In genomic region chr17:48051706-48052486, GRCh38 we compare ENCODE assay signal across 8 cellular contexts. TPM values are rescaled to one million over a fixed set of nuclear protein-coding genes. Genes with fewer than 3 reads are reported as not detected.
DNase-seq lines count a peak whose midpoint lies in the region; ATAC-seq lines count a peak whose summit lies in the region.

No MANE protein-coding gene starts in this region.

- peaks cover 70% of the 10 kb centered on the region for H3K4me1 Mint-ChIP-seq in activated CD4-positive, alpha-beta T cell treated with anti-CD3 and anti-CD28 coated beads, Interleukin-2, amount 10 ng/mL, durations not matched to agents 7 days and 5 days
- H3K4me1 Mint-ChIP-seq in activated T-helper 17 cell treated with anti-CD3 and anti-CD28 coated beads, Interleukin-2, amount 50 U/mL, for 72 hours = peaks cover 46% of the 10 kb centered on the region

- H3K4me3 Mint-ChIP-seq in activated CD4-positive, alpha-beta T cell treated with anti-CD3 and anti-CD28 coated beads, Interleukin-2, amount 10 ng/mL, durations not matched to agents 7 days and 5 days = no peak overlapping the region
- peak overlapping the region; percentile 85 for H3K4me3 Mint-ChIP-seq in activated T-helper 17 cell treated with anti-CD3 and anti-CD28 coated beads, Interleukin-2, amount 50 U/mL, for 72 hours

- CTCF ChIA-PET in activated CD4-positive, alpha-beta T cell treated with anti-CD3 and anti-CD28 coated beads, Interleukin-2, amount 10 ng/mL, durations not matched to agents 7 days and 5 days (lab: Charles Lee) = interaction anchor here (0.7 to 1.6 kb wide), 3 partner anchors 8 to 26 kb away, joined by 3 to 5 read pairs (median 3); no protein-coding TSS in a partner anchor

- DNase-seq in activated CD4-positive, alpha-beta T cell treated with anti-CD3 and anti-CD28 coated beads, Interleukin-2, amount 10 ng/mL, durations not matched to agents 7 days and 5 days = no peak
- DNase-seq in activated CD4-positive, alpha-beta T cell treated with anti-CD3 and anti-CD28 coated beads for 48 hours = no peak
- DNase-seq in Right ventricle myocardium inferior (ENCODE audit: missing footprints) (peak; percentile 79), sciatic nerve (ENCODE audit: low spot score) (peak; percentile 75), NCI-H128 (lab: John Stamatoyannopoulos, UW; ENCODE audit: unreplicated experiment) (no peak), midbrain (lab: John Stamatoyannopoulos, UW) (no peak)
- DNase-seq in stimulated activated CD4-positive, alpha-beta T cell treated with anti-CD3 and anti-CD28 coated beads, Interleukin-12 subunit alpha, Interleukin-12 subunit beta, amount 100 ng/mL, for 4 hours = no peak

- ATAC-seq in activated T-helper 17 cell treated with anti-CD3 and anti-CD28 coated beads, Interleukin-2, amount 50 U/mL, for 72 hours (replicated peaks) = no peak
- peak; percentile 35 for ATAC-seq in Right ventricle myocardium inferior
- ATAC-seq in sciatic nerve = peak; percentile 38

- no peaks in the 10 kb centered on the region for H3K27me3 Mint-ChIP-seq in activated CD4-positive, alpha-beta T cell treated with anti-CD3 and anti-CD28 coated beads, Interleukin-2, amount 10 ng/mL, durations not matched to agents 7 days and 5 days
- H3K27me3 Mint-ChIP-seq in activated T-helper 17 cell treated with anti-CD3 and anti-CD28 coated beads, Interleukin-2, amount 50 U/mL, for 72 hours = no peaks in the 10 kb centered on the region

- peaks cover 49% of the 10 kb centered on the region for H3K36me3 Mint-ChIP-seq in activated CD4-positive, alpha-beta T cell treated with anti-CD3 and anti-CD28 coated beads, Interleukin-2, amount 10 ng/mL, durations not matched to agents 7 days and 5 days (ENCODE audit: low read depth)
- peaks cover 88% of the 10 kb centered on the region for H3K36me3 Mint-ChIP-seq in activated T-helper 17 cell treated with anti-CD3 and anti-CD28 coated beads, Interleukin-2, amount 50 U/mL, for 72 hours (ENCODE audit: low read depth)

- no peaks in the 10 kb centered on the region for H3K9me3 Mint-ChIP-seq in activated CD4-positive, alpha-beta T cell treated with anti-CD3 and anti-CD28 coated beads, Interleukin-2, amount 10 ng/mL, durations not matched to agents 7 days and 5 days
- no peaks in the 10 kb centered on the region for H3K9me3 Mint-ChIP-seq in activated T-helper 17 cell treated with anti-CD3 and anti-CD28 coated beads, Interleukin-2, amount 50 U/mL, for 72 hours

- POLR2A ChIA-PET in activated CD4-positive, alpha-beta T cell treated with anti-CD3 and anti-CD28 coated beads, Interleukin-2, amount 10 ng/mL, durations not matched to agents 7 days and 5 days (lab: Charles Lee) = no interaction called here

- intact Hi-C loops in Right ventricle myocardium inferior (cut with DNase I) = loop anchor here (2.0 kb wide), 1 partner anchor 25 kb away; no protein-coding TSS in a partner anchor
- intact Hi-C loops in sciatic nerve (cut with DNase I) = no loop called here

- H3K27ac Mint-ChIP-seq in activated CD4-positive, alpha-beta T cell treated with anti-CD3 and anti-CD28 coated beads, Interleukin-2, amount 10 ng/mL, durations not matched to agents 7 days and 5 days = peak overlapping the region; percentile 39
- peak overlapping the region; percentile 65 for H3K27ac Mint-ChIP-seq in activated T-helper 17 cell treated with anti-CD3 and anti-CD28 coated beads, Interleukin-2, amount 50 U/mL, for 72 hours

RNA-seq across cellular contexts. Expression of gene NFE2L1, which starts 3.7 kb away (rescaled TPM):
- total RNA-seq in activated CD4-positive, alpha-beta T cell treated with anti-CD3 and anti-CD28 coated beads, Interleukin-2, amount 10 ng/mL, durations not matched to agents 7 days and 5 days = 10 to 100 TPM; 53.2 to 65.9 TPM
- total RNA-seq in activated T-helper 17 cell treated with anti-CD3 and anti-CD28 coated beads, Interleukin-2, amount 50 U/mL, for 72 hours = 10 to 100 TPM; 77.7 to 91.8 TPM
- total RNA-seq in Right ventricle myocardium inferior = 775 TPM
- total RNA-seq in sciatic nerve = 287 TPM

RNA-seq across cellular contexts. Expression of gene COPZ2, which starts 14.3 kb away (rescaled TPM):
- total RNA-seq in activated CD4-positive, alpha-beta T cell treated with anti-CD3 and anti-CD28 coated beads, Interleukin-2, amount 10 ng/mL, durations not matched to agents 7 days and 5 days = 1 to 10 TPM; 3.4 to 4.0 TPM
- 1 to 10 TPM; 1.3 to 2.0 TPM for total RNA-seq in activated T-helper 17 cell treated with anti-CD3 and anti-CD28 coated beads, Interleukin-2, amount 50 U/mL, for 72 hours
- total RNA-seq in Right ventricle myocardium inferior (52.9 TPM), sciatic nerve (72.7 TPM)

RNA-seq across cellular contexts. Expression of gene CBX1, which starts 49.4 kb away (rescaled TPM):
- total RNA-seq in activated CD4-positive, alpha-beta T cell treated with anti-CD3 and anti-CD28 coated beads, Interleukin-2, amount 10 ng/mL, durations not matched to agents 7 days and 5 days = 10 to 100 TPM; 63.6 to 64.8 TPM
- total RNA-seq in activated T-helper 17 cell treated with anti-CD3 and anti-CD28 coated beads, Interleukin-2, amount 50 U/mL, for 72 hours = 10 to 100 TPM; 30.0 to 48.4 TPM
- total RNA-seq in Right ventricle myocardium inferior = 40.0 TPM
- total RNA-seq in sciatic nerve = 53.0 TPM

RNA-seq across cellular contexts. Expression of gene SNX11, which starts 55.7 kb away (rescaled TPM):
- 10 to 100 TPM; 21.2 to 22.4 TPM for total RNA-seq in activated CD4-positive, alpha-beta T cell treated with anti-CD3 and anti-CD28 coated beads, Interleukin-2, amount 10 ng/mL, durations not matched to agents 7 days and 5 days
- 10 to 100 TPM; 22.8 to 24.7 TPM for total RNA-seq in activated T-helper 17 cell treated with anti-CD3 and anti-CD28 coated beads, Interleukin-2, amount 50 U/mL, for 72 hours
- total RNA-seq in Right ventricle myocardium inferior (10.5 TPM), sciatic nerve (18.5 TPM)

Comparison
In these comparisons a context has a peak if more than half of its experiments do, and no peak if none do; other contexts are left out.
1. DNase-seq: peak in Right ventricle myocardium inferior (single experiment) and sciatic nerve (single experiment); none in activated CD4-positive, alpha-beta T cell treated with anti-CD3 and anti-CD28 coated beads, Interleukin-2, amount 10 ng/mL, durations not matched to agents 7 days and 5 days (single experiment), activated CD4-positive, alpha-beta T cell treated with anti-CD3 and anti-CD28 coated beads for 48 hours (single experiment), stimulated activated CD4-positive, alpha-beta T cell treated with anti-CD3 and anti-CD28 coated beads, Interleukin-12 subunit alpha, Interleukin-12 subunit beta, amount 100 ng/mL, for 4 hours (single experiment), NCI-H128 (single experiment) and midbrain (single experiment).
2. RNA of gene COPZ2, which starts 14.3 kb away (total RNA-seq): 72.7 TPM in sciatic nerve (single experiment) and 52.9 TPM in Right ventricle myocardium inferior (single experiment); 3.4 to 4.0 TPM in activated CD4-positive, alpha-beta T cell treated with anti-CD3 and anti-CD28 coated beads, Interleukin-2, amount 10 ng/mL, durations not matched to agents 7 days and 5 days and 1.3 to 2.0 TPM in activated T-helper 17 cell treated with anti-CD3 and anti-CD28 coated beads, Interleukin-2, amount 50 U/mL, for 72 hours; every median in the first group is over 10 times any median in the second.